ENCODE assay signal across 11 cellular contexts in the genomic region with DNA sequence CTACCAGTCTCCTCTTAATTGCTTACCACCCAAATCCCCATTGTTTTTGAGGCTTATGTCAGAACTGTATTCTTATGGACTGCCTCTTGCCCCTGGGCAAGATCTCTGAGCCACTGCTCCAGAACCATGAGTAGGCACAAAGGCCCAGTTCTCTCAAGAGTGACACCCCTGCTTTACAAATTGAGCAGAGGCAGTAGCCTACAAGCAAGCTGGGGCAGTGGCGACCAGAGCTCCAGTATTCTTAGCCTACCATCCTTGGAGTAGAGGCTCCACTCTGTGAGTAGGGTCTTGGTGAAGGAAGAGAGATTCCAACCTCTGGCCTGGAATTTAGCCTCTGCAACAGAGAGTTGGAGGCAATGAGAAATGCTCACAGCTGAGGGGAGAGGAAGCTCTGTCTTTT.
"Had no signal": no experiment of that assay in that cellular context is flagged by ENCODE, and none has a peak within 500 bp of the region (broad histone marks: within the 10 kb centered on the region; RNA-seq: fewer than 3 reads in every experiment).

No MANE protein-coding gene starts in this region.

- H3K27me3 ChIP-seq: left lung, neural progenitor cell, thyroid gland, uterus had no signal

- H3K9me3 ChIP-seq: left lung, thyroid gland, uterus had no signal

- DNase-seq: activated CD4-positive, alpha-beta T cell treated with anti-CD3 and anti-CD28 coated beads for 1 hour; activated CD4-positive, alpha-beta T cell treated with anti-CD3 and anti-CD28 coated beads, Interleukin-2, amount 50 U/mL, for 48 hours; central memory CD4-positive, alpha-beta T cell; effector CD4-positive, alpha-beta T cell; left lung; thyroid gland; uterus had no signal

- H3K27ac Mint-ChIP-seq: neural progenitor cell had no signal

- H3K36me3 ChIP-seq: uterus had no signal

- H3K4me3 Mint-ChIP-seq: neural progenitor cell had no signal

- H3K4me1 Mint-ChIP-seq: neural progenitor cell had no signal

- H3K4me1 ChIP-seq: left lung, neural progenitor cell, parathyroid adenoma, thyroid gland, uterus had no signal

- ATAC-seq: left lung had no signal

- H3K27ac ChIP-seq: coronary artery, left lung, neural progenitor cell, parathyroid adenoma, skin epidermis, thyroid gland, uterus had no signal

- H3K4me2 ChIP-seq: neural progenitor cell had no signal

- H3K9ac ChIP-seq: neural progenitor cell, parathyroid adenoma had no signal

- H3K9me3 Mint-ChIP-seq: neural progenitor cell had no signal

- H3K79me2 ChIP-seq: parathyroid adenoma had no signal

- H3K4me3 ChIP-seq: coronary artery, left lung, neural progenitor cell, skin epidermis, thyroid gland, uterus had no signal
